Comparison of ENCODE assay signal across 35 cellular contexts in the genomic region with DNA sequence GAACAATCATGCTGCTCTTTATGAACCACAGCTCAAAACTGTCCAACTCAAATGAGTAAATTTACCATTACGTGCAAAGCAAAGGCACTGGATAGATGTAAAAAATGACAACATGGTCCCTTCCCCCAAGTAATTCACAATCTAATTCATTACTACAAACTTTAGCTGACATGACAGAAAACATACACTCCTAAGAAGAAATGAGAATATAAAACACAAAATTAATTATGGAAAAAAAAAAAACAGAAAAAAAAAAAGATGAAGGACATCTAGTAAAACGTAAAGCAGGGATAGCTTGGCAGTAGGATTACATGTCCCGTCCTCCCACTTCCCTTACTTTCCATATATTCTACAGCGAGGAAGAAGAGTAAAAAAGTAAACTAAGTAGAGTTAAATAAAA. TPM values are rescaled to one million over a fixed set of nuclear protein-coding genes. Genes with fewer than 3 reads are reported as not detected.
"Had no signal": no experiment of that assay in that cellular context is flagged by ENCODE, and none has a peak within 500 bp of the region (broad histone marks: within the 10 kb centered on the region; RNA-seq: fewer than 3 reads in every experiment).

No MANE protein-coding gene starts in this region.

- H3K4me3 Mint-ChIP-seq: activated CD4-positive, alpha-beta memory T cell treated with anti-CD3 and anti-CD28 coated beads for 36 hours; activated CD4-positive, alpha-beta T cell treated with anti-CD3 and anti-CD28 coated beads for 36 hours; activated CD4-positive, alpha-beta T cell treated with anti-CD3 and anti-CD28 coated beads, Interleukin-2, amount 10 ng/mL, durations not matched to agents 24 days and 14 days; activated CD8-positive, alpha-beta memory T cell treated with anti-CD3 and anti-CD28 coated beads, Interleukin-2, amount 10 ng/mL, durations not matched to agents 7 days and 5 days; activated CD8-positive, alpha-beta T cell treated with anti-CD3 and anti-CD28 coated beads, Interleukin-2, amount 10 ng/mL, durations not matched to agents 7 days and 5 days; activated naive CD4-positive, alpha-beta T cell treated with anti-CD3 and anti-CD28 coated beads for 36 hours; activated naive CD4-positive, alpha-beta T cell treated with anti-CD3 and anti-CD28 coated beads, Interleukin-2, amount 50 U/mL, for 24 hours; activated naive CD8-positive, alpha-beta T cell treated with anti-CD3 and anti-CD28 coated beads for 36 hours; activated naive CD8-positive, alpha-beta T cell treated with anti-CD3 and anti-CD28 coated beads, Interleukin-2, amount 50 U/mL, for 24 hours; activated T-cell treated with anti-CD3 and anti-CD28 coated beads, Interleukin-2, amount 50 U/mL, for 24 hours; effector memory CD8-positive, alpha-beta T cell had no signal

- H3K27me3 ChIP-seq: adrenal gland, body of pancreas, esophagus muscularis mucosa, foreskin keratinocyte, gastrocnemius medialis, heart left ventricle had no signal

- FAIRE-seq: colon had no signal

- H3K27me3 Mint-ChIP-seq: activated CD4-positive, alpha-beta memory T cell treated with anti-CD3 and anti-CD28 coated beads for 36 hours; activated CD4-positive, alpha-beta T cell treated with anti-CD3 and anti-CD28 coated beads for 36 hours; activated CD4-positive, alpha-beta T cell treated with anti-CD3 and anti-CD28 coated beads, Interleukin-2, amount 10 ng/mL, durations not matched to agents 24 days and 14 days; activated CD8-positive, alpha-beta memory T cell treated with anti-CD3 and anti-CD28 coated beads, Interleukin-2, amount 10 ng/mL, durations not matched to agents 7 days and 5 days; activated naive CD4-positive, alpha-beta T cell treated with anti-CD3 and anti-CD28 coated beads, Interleukin-2, amount 50 U/mL, for 24 hours; activated naive CD8-positive, alpha-beta T cell treated with anti-CD3 and anti-CD28 coated beads for 36 hours; activated naive CD8-positive, alpha-beta T cell treated with anti-CD3 and anti-CD28 coated beads, Interleukin-2, amount 50 U/mL, for 24 hours; activated T-cell treated with anti-CD3 and anti-CD28 coated beads, Interleukin-2, amount 50 U/mL, for 24 hours; effector memory CD8-positive, alpha-beta T cell had no signal

- ATAC-seq: activated CD4-positive, alpha-beta T cell treated with anti-CD3 and anti-CD28 coated beads for 36 hours; activated CD8-positive, alpha-beta memory T cell treated with anti-CD3 and anti-CD28 coated beads, Interleukin-2, amount 10 ng/mL, durations not matched to agents 7 days and 5 days; activated CD8-positive, alpha-beta T cell treated with anti-CD3 and anti-CD28 coated beads, Interleukin-2, amount 10 ng/mL, durations not matched to agents 7 days and 5 days; activated naive CD8-positive, alpha-beta T cell treated with anti-CD3 and anti-CD28 coated beads, Interleukin-2, amount 50 U/mL, for 24 hours; body of pancreas; effector memory CD8-positive, alpha-beta T cell; foreskin keratinocyte; gastrocnemius medialis; heart left ventricle had no signal

- H3K9me3 Mint-ChIP-seq: activated CD4-positive, alpha-beta memory T cell treated with anti-CD3 and anti-CD28 coated beads for 36 hours; activated CD4-positive, alpha-beta T cell treated with anti-CD3 and anti-CD28 coated beads, Interleukin-2, amount 10 ng/mL, durations not matched to agents 24 days and 14 days; activated naive CD4-positive, alpha-beta T cell treated with anti-CD3 and anti-CD28 coated beads for 36 hours; activated naive CD4-positive, alpha-beta T cell treated with anti-CD3 and anti-CD28 coated beads, Interleukin-2, amount 50 U/mL, for 24 hours; activated naive CD8-positive, alpha-beta T cell treated with anti-CD3 and anti-CD28 coated beads for 36 hours; activated naive CD8-positive, alpha-beta T cell treated with anti-CD3 and anti-CD28 coated beads, Interleukin-2, amount 50 U/mL, for 24 hours; activated T-cell treated with anti-CD3 and anti-CD28 coated beads, Interleukin-2, amount 50 U/mL, for 24 hours; activated T-helper 2 cell treated with anti-CD3 and anti-CD28 coated beads, Interferon-gamma antibody, Interleukin-2, Interleukin-4, amounts not matched to agents 10 μg/mL and 5 μg/mL and 100 μg/mL, durations not matched to agents 14 hours and 24 hours and 36 hours; effector memory CD8-positive, alpha-beta T cell had no signal

- H3K9me3 ChIP-seq: adrenal gland, body of pancreas, esophagus muscularis mucosa, gastrocnemius medialis, heart left ventricle had no signal

- DNase-seq: activated CD4-positive, alpha-beta memory T cell treated with anti-CD3 and anti-CD28 coated beads for 36 hours; activated CD4-positive, alpha-beta T cell treated with anti-CD3 and anti-CD28 coated beads for 36 hours; activated CD4-positive, alpha-beta T cell treated with anti-CD3 and anti-CD28 coated beads, Interleukin-2, amount 10 ng/mL, durations not matched to agents 24 days and 14 days; activated CD4-positive, CD25-positive, alpha-beta regulatory T cell; activated CD4-positive, CD25-positive, alpha-beta regulatory T cell treated with anti-CD3 and anti-CD28 coated beads, Interleukin-2, amount 50 U/mL, for 72 hours; activated CD8-positive, alpha-beta memory T cell treated with anti-CD3 and anti-CD28 coated beads, Interleukin-2, amount 10 ng/mL, durations not matched to agents 7 days and 5 days; activated CD8-positive, alpha-beta memory T cell treated with anti-CD3 and anti-CD28 coated beads, Interleukin-2, amount 50 U/mL, for 4 hours; activated CD8-positive, alpha-beta T cell treated with anti-CD3 and anti-CD28 coated beads, Interleukin-2, amount 10 ng/mL, durations not matched to agents 7 days and 5 days; activated effector memory CD4-positive, alpha-beta T cell treated with anti-CD3 and anti-CD28 coated beads, Interleukin-2, amount 50 U/mL, for 16 hours; activated naive CD4-positive, alpha-beta T cell treated with anti-CD3 and anti-CD28 coated beads for 36 hours; activated naive CD8-positive, alpha-beta T cell treated with anti-CD3 and anti-CD28 coated beads for 36 hours; activated naive CD8-positive, alpha-beta T cell treated with anti-CD3 and anti-CD28 coated beads, Interleukin-2, amount 50 U/mL, for 24 hours; activated T-cell treated with anti-CD3 and anti-CD28 coated beads, Interleukin-2, amount 50 U/mL, for 24 hours; adrenal gland; amygdala; aorta; body of pancreas; caudate nucleus; cortex of kidney; dermis blood vessel endothelial cell; effector CD4-positive, alpha-beta T cell; effector memory CD8-positive, alpha-beta T cell; erythroblast; foreskin keratinocyte; gastrocnemius medialis; glutamatergic neuron; heart left ventricle; T-helper 2 cell had no signal

- H3K4me3 ChIP-seq: adrenal gland, body of pancreas, esophagus muscularis mucosa, gastrocnemius medialis, heart left ventricle had no signal

- H3K27ac ChIP-seq: adrenal gland, body of pancreas, esophagus muscularis mucosa, foreskin keratinocyte, gastrocnemius medialis, heart left ventricle had no signal

- H3K27ac Mint-ChIP-seq: activated CD4-positive, alpha-beta memory T cell treated with anti-CD3 and anti-CD28 coated beads for 36 hours; activated CD4-positive, alpha-beta T cell treated with anti-CD3 and anti-CD28 coated beads for 36 hours; activated CD4-positive, alpha-beta T cell treated with anti-CD3 and anti-CD28 coated beads, Interleukin-2, amount 10 ng/mL, durations not matched to agents 24 days and 14 days; activated CD8-positive, alpha-beta memory T cell treated with anti-CD3 and anti-CD28 coated beads, Interleukin-2, amount 10 ng/mL, durations not matched to agents 7 days and 5 days; activated CD8-positive, alpha-beta T cell treated with anti-CD3 and anti-CD28 coated beads, Interleukin-2, amount 10 ng/mL, durations not matched to agents 7 days and 5 days; activated naive CD4-positive, alpha-beta T cell treated with anti-CD3 and anti-CD28 coated beads for 36 hours; activated naive CD4-positive, alpha-beta T cell treated with anti-CD3 and anti-CD28 coated beads, Interleukin-2, amount 50 U/mL, for 24 hours; activated naive CD8-positive, alpha-beta T cell treated with anti-CD3 and anti-CD28 coated beads for 36 hours; activated naive CD8-positive, alpha-beta T cell treated with anti-CD3 and anti-CD28 coated beads, Interleukin-2, amount 50 U/mL, for 24 hours; activated T-cell treated with anti-CD3 and anti-CD28 coated beads, Interleukin-2, amount 50 U/mL, for 24 hours; activated T-helper 2 cell treated with anti-CD3 and anti-CD28 coated beads, Interferon-gamma antibody, Interleukin-2, Interleukin-4, amounts not matched to agents 10 μg/mL and 5 μg/mL and 100 μg/mL, durations not matched to agents 14 hours and 24 hours and 36 hours; effector memory CD8-positive, alpha-beta T cell had no signal

RNA-seq across cellular contexts. Expression of gene CCN6, which starts 27.7 kb away (rescaled TPM):
- total RNA-seq: activated CD8-positive, alpha-beta memory T cell treated with anti-CD3 and anti-CD28 coated beads for 36 hours; activated CD8-positive, alpha-beta memory T cell treated with anti-CD3 and anti-CD28 coated beads, Interleukin-2, amount 10 ng/mL, durations not matched to agents 7 days and 5 days; activated CD8-positive, alpha-beta T cell treated with anti-CD3 and anti-CD28 coated beads, Interleukin-2, amount 10 ng/mL, durations not matched to agents 7 days and 5 days; adrenal gland; aorta; body of pancreas; chondrocyte; dermis blood vessel endothelial cell; esophagus muscularis mucosa; gastrocnemius medialis; heart left ventricle; T-helper 1 cell treated with Interleukin-12 subunit alpha and Interleukin-12 subunit beta and Interleukin-4 antibody, amounts not matched to agents 30 ng/mL and 1 ng/mL, for 36 hours had no signal
- polyA plus RNA-seq: adrenal gland, aorta, heart left ventricle had no signal
